Comparison of ENCODE assay signal across 9 cellular contexts in genomic region chr12:93979189-93979588, GRCh38.
DNase-seq lines count a peak whose midpoint lies in the region; ATAC-seq, FAIRE-seq and TF ChIP-seq lines count a peak whose summit lies in the region.
"Had no signal": no experiment of that assay in that cellular context is flagged by ENCODE, and none has a peak within 500 bp of the region (broad histone marks: within the 10 kb centered on the region; RNA-seq: fewer than 3 reads in every experiment).

No MANE protein-coding gene starts in this region.

- H3K79me2 ChIP-seq in MM.1S (ENCODE audit: low read length) (no peaks in the 10 kb centered on the region), mesendoderm (ENCODE audit: control insufficient read depth, insufficient read depth, low read length) (no peaks in the 10 kb centered on the region)

- no peaks in the 10 kb centered on the region for H3K36me3 Mint-ChIP-seq in MCF 10A (ENCODE audit: insufficient read depth, unreplicated experiment)

- no peaks in the 10 kb centered on the region for H3K9me3 ChIP-seq in MM.1S (replicated peaks; ENCODE audit: insufficient read depth, low read length)

- no peak overlapping the region for H3K56ac ChIP-seq in mesendoderm (ENCODE audit: low read length)

- H3K4me3 ChIP-seq in MM.1S (ENCODE audit: low read length): no peak overlapping the region
- H3K4me3 ChIP-seq in mesendoderm (ENCODE audit: low read length): no peak overlapping the region

- H3F3A ChIP-seq in MM.1S (ENCODE audit: insufficient read depth, low read length): no peaks in the 10 kb centered on the region

- FAIRE-seq in D721Med (lab: Jason Lieb, UNC): no peak
- FAIRE-seq: colon had no signal

- no peaks in the 10 kb centered on the region for H3K36me3 ChIP-seq in MM.1S (replicated peaks; ENCODE audit: insufficient read depth, low read length)
- no peaks in the 10 kb centered on the region for H3K36me3 ChIP-seq in mesendoderm (ENCODE audit: control insufficient read depth, insufficient read depth, low read length)

- no peak overlapping the region for H4K8ac ChIP-seq in mesendoderm (ENCODE audit: low read depth, low read length)

- H3K79me1 ChIP-seq in mesendoderm (ENCODE audit: low read length): no peaks in the 10 kb centered on the region

- intact Hi-C loops in MCF 10A (cut with micrococcal nuclease): loop anchor here (1.0 to 10.0 kb wide), 3 partner anchors 122 to 474 kb away; no protein-coding TSS in a partner anchor

- POLR2A ChIA-PET in MCF 10A (lab: Yijun Ruan, JAX): interaction anchor here (0.6 to 2.1 kb wide), 5 partner anchors 120 to 410 kb away, joined by 3 to 5 read pairs (median 4); no protein-coding TSS in a partner anchor

- no peak overlapping the region for H2AK5ac ChIP-seq in mesendoderm (ENCODE audit: low read length)

- H3K18ac ChIP-seq in mesendoderm (ENCODE audit: low read length): no peak overlapping the region

- H3K27me3 Mint-ChIP-seq in MCF 10A (ENCODE audit: insufficient read depth, unreplicated experiment): no peaks in the 10 kb centered on the region

- no CpG with 5 or more reads among the region's 2 CpGs for WGBS in mesendoderm (ENCODE audit: extremely low coverage, insufficient coverage, low lambda C conversion rate)

- no peak overlapping the region for H3K23ac ChIP-seq in mesendoderm (ENCODE audit: low read length)

- H3K4me2 ChIP-seq in MM.1S (ENCODE audit: low read depth, low read length) (no peak overlapping the region), mesendoderm (ENCODE audit: low read length) (no peak overlapping the region)

- TF ChIP-seq CTCF in D721Med (IDR thresholded peaks at IDR 0.05; ENCODE audit: insufficient read depth, missing control alignments): peak; percentile 22
- peak; percentile 45 for TF ChIP-seq CTCF in MM.1S (IDR thresholded peaks at IDR 0.05; ENCODE audit: low read length)
- peak; percentile 36 for TF ChIP-seq CTCF in MCF 10A (IDR thresholded peaks at IDR 0.05; ENCODE audit: unreplicated experiment)

- H3K4me3 Mint-ChIP-seq in MCF 10A (ENCODE audit: unreplicated experiment): no peak overlapping the region

- H3K9ac ChIP-seq in MM.1S (ENCODE audit: low read length) (no peak overlapping the region), mesendoderm (ENCODE audit: low read length) (no peak overlapping the region)

- no peak overlapping the region for H2AFZ ChIP-seq in MM.1S (ENCODE audit: low read length)

- no peak overlapping the region for H2BK15ac ChIP-seq in mesendoderm (replicated peaks; ENCODE audit: low read depth)

- CTCF ChIA-PET in MCF 10A (lab: Yijun Ruan, JAX): interaction anchor here (0.6 to 1.5 kb wide), 3 partner anchors 122 to 412 kb away, joined by 3 to 9 read pairs (median 4); no protein-coding TSS in a partner anchor

- H3K4me1 ChIP-seq in MM.1S (ENCODE audit: low read length) (no peaks in the 10 kb centered on the region), mesendoderm (ENCODE audit: control insufficient read depth, low read depth, low read length) (peaks cover 2% of the 10 kb centered on the region)

- H3K27me3 ChIP-seq in MM.1S (replicated peaks; ENCODE audit: insufficient read depth, low read length) (no peaks in the 10 kb centered on the region), mesendoderm (ENCODE audit: insufficient read depth, low read length, poor library complexity) (no peaks in the 10 kb centered on the region)

- H2BK5ac ChIP-seq in mesendoderm (ENCODE audit: low read length): no peak overlapping the region

- H3K27ac ChIP-seq in MM.1S (ENCODE audit: low read length) (no peak overlapping the region), mesendoderm (ENCODE audit: low read depth, low read length) (no peak overlapping the region)

- H3K9me3 Mint-ChIP-seq in MCF 10A (ENCODE audit: unreplicated experiment): peaks cover 7% of the 10 kb centered on the region

- ATAC-seq in HG03159 (IDR thresholded peaks at IDR 0.05; ENCODE audit: unreplicated experiment): no peak

- H3K4me1 Mint-ChIP-seq in MCF 10A (ENCODE audit: insufficient read depth, unreplicated experiment): peaks cover 39% of the 10 kb centered on the region

- no peaks in the 10 kb centered on the region for H3K9me2 ChIP-seq in MM.1S (replicated peaks; ENCODE audit: insufficient read depth, low read length)

- no peak overlapping the region for H2BK120ac ChIP-seq in mesendoderm (ENCODE audit: low read depth, low read length)

- DNase-seq in D721Med (ENCODE audit: insufficient read length, low spot score) (no peak), MM.1S (peak; percentile 45), MCF 10A (ENCODE audit: unreplicated experiment) (peak; percentile 56), mesendoderm (peak; percentile 49), inferior parietal cortex (ENCODE audit: extremely low spot score) (no peak), HPDE6-E6E7 (ENCODE audit: extremely low spot score) (no peak)
- no peak for DNase-seq in activated naive CD4-positive, alpha-beta T cell treated with anti-CD3 and anti-CD28 coated beads, Interleukin-2, amount 50 U/mL, for 16 hours

- H3K27ac Mint-ChIP-seq in MCF 10A (ENCODE audit: low read depth, unreplicated experiment): peak overlapping the region; percentile 75

- H3K4ac ChIP-seq in mesendoderm (ENCODE audit: low read depth, low read length): no peak overlapping the region

- no TSS peak for BruUV-seq in MCF 10A (replicated peaks; lab: Mats Ljungman, UMichigan)

- no peak overlapping the region for H4K5ac ChIP-seq in mesendoderm (ENCODE audit: low read length)

- no peaks in the 10 kb centered on the region for H4K20me1 ChIP-seq in MM.1S (ENCODE audit: insufficient read depth, low read length)

Comparison
In these comparisons a context has a peak if more than half of its experiments do, and no peak if none do; other contexts are left out.
1. DNase-seq: peak in MM.1S (single experiment), MCF 10A (single experiment) and mesendoderm (single experiment); none in D721Med (single experiment), inferior parietal cortex (single experiment), HPDE6-E6E7 (single experiment) and activated naive CD4-positive, alpha-beta T cell treated with anti-CD3 and anti-CD28 coated beads, Interleukin-2, amount 50 U/mL, for 16 hours (single experiment).
2. Peak in every context shown above with its lines, with median percentiles within 50 percentile points of each other: CTCF ChIP-seq.